ENCODE assay signal across 13 cellular contexts in the genomic region with DNA sequence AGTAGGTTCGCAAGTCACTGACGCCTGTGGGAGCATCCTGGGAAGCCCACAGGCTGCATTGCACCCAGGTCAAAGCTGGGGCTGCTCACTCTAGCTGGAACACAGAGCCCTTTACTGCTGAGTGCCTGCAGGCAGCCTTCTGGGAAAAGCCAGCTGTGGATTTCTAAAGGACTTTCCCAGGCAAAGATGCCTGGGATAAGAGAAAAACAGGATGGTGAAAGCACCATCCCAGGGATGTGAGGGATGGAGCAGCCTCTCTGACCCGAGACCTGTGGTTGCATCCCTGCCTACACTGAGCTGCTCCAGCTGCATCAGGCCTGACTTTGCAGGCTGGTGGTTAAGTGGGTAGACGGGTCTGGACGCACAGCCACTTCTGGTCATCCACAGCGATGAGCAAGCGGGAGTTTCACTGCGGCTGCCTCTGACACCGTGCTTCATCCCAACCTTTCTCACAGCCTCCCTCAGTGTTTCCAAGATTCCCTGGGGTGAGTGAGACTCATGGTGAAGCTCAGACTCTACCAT. TPM values are rescaled to one million over a fixed set of nuclear protein-coding genes. Genes with fewer than 3 reads are reported as not detected.
A peak's percentile ranks its signal among the peaks of the same experiment; 100 is the strongest.
DNase-seq lines count a peak whose midpoint lies in the region; ATAC-seq, FAIRE-seq and TF ChIP-seq lines count a peak whose summit lies in the region.
"Had no signal": no experiment of that assay in that cellular context is flagged by ENCODE, and none has a peak within 500 bp of the region (broad histone marks: within the 10 kb centered on the region; RNA-seq: fewer than 3 reads in every experiment).

No MANE protein-coding gene starts in this region.

- intact Hi-C loops in MCF 10A (cut with micrococcal nuclease) (loop anchor here (5.0 kb wide), 1 partner anchor 54 kb away; the partner anchor contains the start of gene AMOTL2), breast epithelium (cut with DNase I; ENCODE audit: low total_unique reads) (no loop called here)

- H3K27ac ChIP-seq in breast epithelium: no peak overlapping the region
- H3K27ac ChIP-seq in astrocyte (ENCODE audit: low read depth, low read length): peak overlapping the region; percentile 98
- H3K27ac ChIP-seq: tibial nerve had no signal

- H4K20me1 ChIP-seq in astrocyte (ENCODE audit: insufficient read depth, low read length): no peaks in the 10 kb centered on the region

- no peaks in the 10 kb centered on the region for H3K9me3 Mint-ChIP-seq in MCF 10A (ENCODE audit: unreplicated experiment)
- H3K9me3 Mint-ChIP-seq in astrocyte (ENCODE audit: unreplicated experiment): no peaks in the 10 kb centered on the region
- H3K9me3 Mint-ChIP-seq: activated naive CD8-positive, alpha-beta T cell treated with anti-CD3 and anti-CD28 coated beads for 36 hours had no signal

- POLR2A ChIA-PET in MCF 10A (lab: Yijun Ruan, JAX): interaction anchor here (0.6 to 1.9 kb wide), 4 partner anchors 11 to 52 kb away, joined by 3 to 7 read pairs (median 4); no protein-coding TSS in a partner anchor

- no peak for ATAC-seq in GM21528 (IDR thresholded peaks at IDR 0.05; ENCODE audit: low FRiP score, unreplicated experiment)

- TF ChIP-seq CTCF in MCF 10A (IDR thresholded peaks at IDR 0.05; ENCODE audit: unreplicated experiment): no peak
- no peak for TF ChIP-seq CTCF in breast epithelium (IDR thresholded peaks at IDR 0.05)
- no peak for TF ChIP-seq CTCF in astrocyte (IDR thresholded peaks at IDR 0.05; ENCODE audit: insufficient read depth, low read depth, low read length)

- no peaks in the 10 kb centered on the region for H3K36me3 Mint-ChIP-seq in MCF 10A (ENCODE audit: insufficient read depth, unreplicated experiment)
- no peaks in the 10 kb centered on the region for H3K36me3 Mint-ChIP-seq in astrocyte (ENCODE audit: low read depth, unreplicated experiment)
- H3K36me3 Mint-ChIP-seq: activated naive CD8-positive, alpha-beta T cell treated with anti-CD3 and anti-CD28 coated beads for 36 hours had no signal

- H3K9ac ChIP-seq in astrocyte (ENCODE audit: low read length): peak overlapping the region; percentile 87

- H3K9me3 ChIP-seq in breast epithelium (no peaks in the 10 kb centered on the region), astrocyte (ENCODE audit: insufficient read depth, low read depth, low read length) (no peaks in the 10 kb centered on the region)
- H3K9me3 ChIP-seq: tibial nerve had no signal

- H3K27me3 Mint-ChIP-seq in MCF 10A (ENCODE audit: insufficient read depth, unreplicated experiment) (no peaks in the 10 kb centered on the region), astrocyte (ENCODE audit: low read depth, unreplicated experiment) (peaks cover 5% of the 10 kb centered on the region)

- no peaks in the 10 kb centered on the region for H3K79me2 ChIP-seq in astrocyte (ENCODE audit: insufficient read depth, low read length)

- DNase-seq in MCF 10A (ENCODE audit: unreplicated experiment): peak; percentile 16
- no peak for DNase-seq in breast epithelium (ENCODE audit: low spot score in 2 of 2)
- peak; percentile 94 for DNase-seq in astrocyte (ENCODE audit: low read depth)
- peak; percentile 78 for DNase-seq in islet precursor cell
- no peak for DNase-seq in stimulated activated CD4-positive, alpha-beta T cell treated with anti-CD3 and anti-CD28 coated beads, Interleukin-4, amount 100 ng/mL, for 24 hours
- no peak for DNase-seq in germinal center (ENCODE audit: low spot score)
- DNase-seq in NCI-H1417 treated with DMSO at 0.1 percent for 48 hours (lab: John Stamatoyannopoulos, UW): no peak
- DNase-seq: activated naive CD8-positive, alpha-beta T cell treated with anti-CD3 and anti-CD28 coated beads for 36 hours; OCI-M1; T-helper 9 cell had no signal

- TF ChIP-seq POLR2A in breast epithelium (IDR thresholded peaks at IDR 0.05): no peak

- H3K4me1 ChIP-seq in breast epithelium (no peaks in the 10 kb centered on the region), astrocyte (ENCODE audit: insufficient read depth, low read length) (peaks cover 36% of the 10 kb centered on the region)

- H2AFZ ChIP-seq in astrocyte (ENCODE audit: low read depth, low read length): no peak overlapping the region

- FAIRE-seq in astrocyte (lab: Jason Lieb, UNC): peak; percentile 34
- FAIRE-seq: G401.6 had no signal

- CTCF ChIA-PET in MCF 10A (lab: Yijun Ruan, JAX): interaction anchor here (0.7 to 1.9 kb wide), 5 partner anchors 10 to 52 kb away, joined by 3 to 12 read pairs (median 3); no protein-coding TSS in a partner anchor

- no TSS peak for BruUV-seq in MCF 10A (replicated peaks; lab: Mats Ljungman, UMichigan)

- H3K27me3 ChIP-seq in breast epithelium (no peaks in the 10 kb centered on the region), astrocyte (ENCODE audit: insufficient read depth, low read length) (no peaks in the 10 kb centered on the region)
- H3K27me3 ChIP-seq: tibial nerve had no signal

- H3K4me1 Mint-ChIP-seq in MCF 10A (ENCODE audit: insufficient read depth, unreplicated experiment) (peaks cover 11% of the 10 kb centered on the region), astrocyte (ENCODE audit: low read depth, unreplicated experiment) (peaks cover 41% of the 10 kb centered on the region)
- H3K4me1 Mint-ChIP-seq: activated naive CD8-positive, alpha-beta T cell treated with anti-CD3 and anti-CD28 coated beads for 36 hours had no signal

- H3K27ac Mint-ChIP-seq in MCF 10A (ENCODE audit: low read depth, unreplicated experiment): peak overlapping the region; percentile 84
- H3K27ac Mint-ChIP-seq in astrocyte (ENCODE audit: unreplicated experiment): peak overlapping the region; percentile 99
- H3K27ac Mint-ChIP-seq: activated naive CD8-positive, alpha-beta T cell treated with anti-CD3 and anti-CD28 coated beads for 36 hours had no signal

- H3K4me3 Mint-ChIP-seq in MCF 10A (ENCODE audit: unreplicated experiment): no peak overlapping the region
- no peak overlapping the region for H3K4me3 Mint-ChIP-seq in astrocyte (ENCODE audit: unreplicated experiment)
- H3K4me3 Mint-ChIP-seq: activated naive CD8-positive, alpha-beta T cell treated with anti-CD3 and anti-CD28 coated beads for 36 hours had no signal

- H3K4me2 ChIP-seq in astrocyte (ENCODE audit: low read length): peak overlapping the region; percentile 72

- H3K4me3 ChIP-seq in breast epithelium (no peak overlapping the region), astrocyte (ENCODE audit: insufficient read depth, low read depth, low read length) (no peak overlapping the region)
- H3K4me3 ChIP-seq: tibial nerve had no signal

- H3K36me3 ChIP-seq in breast epithelium: no peaks in the 10 kb centered on the region
- no peaks in the 10 kb centered on the region for H3K36me3 ChIP-seq in astrocyte (ENCODE audit: insufficient read depth, low read length)
- H3K36me3 ChIP-seq: tibial nerve had no signal

RNA-seq across cellular contexts. Expression of gene AMOTL2, which starts 52.5 kb away (rescaled TPM):
- total RNA-seq in MCF 10A (2022) (92.6 and 137 TPM in 2 replicates), breast epithelium (100 to 1,000 TPM in 1 of 3 donors, 10 to 100 TPM in 2; 78.3 to 281 (median 83.2) TPM), astrocyte (150 and 197 TPM in 2 replicates)
- total RNA-seq: activated naive CD8-positive, alpha-beta T cell treated with anti-CD3 and anti-CD28 coated beads for 36 hours had no signal

RNA-seq across cellular contexts. Expression of gene ANAPC13, which starts 59.1 kb away (rescaled TPM):
- total RNA-seq in MCF 10A (2022): 61.5 and 78.4 TPM in 2 replicates
- total RNA-seq in breast epithelium: 10 to 100 TPM; 56.0 to 68.3 (median 66.1) TPM
- total RNA-seq in astrocyte: 52.5 and 61.0 TPM in 2 replicates

RNA-seq across cellular contexts. Expression of gene CEP63, which starts 59.1 kb away (rescaled TPM):
- 37.0 and 40.0 TPM in 2 replicates for total RNA-seq in MCF 10A (2022)
- total RNA-seq in breast epithelium: 10 to 100 TPM; 31.8 to 38.9 (median 33.1) TPM
- 20.2 and 21.3 TPM in 2 replicates for total RNA-seq in astrocyte

Comparison
In these comparisons a context has a peak if more than half of its experiments do, and no peak if none do; other contexts are left out.
1. DNase-seq: peak in MCF 10A (single experiment), astrocyte (single experiment) and islet precursor cell (single experiment); none in breast epithelium (0 of 2), stimulated activated CD4-positive, alpha-beta T cell treated with anti-CD3 and anti-CD28 coated beads, Interleukin-4, amount 100 ng/mL, for 24 hours (single experiment), germinal center (single experiment) and NCI-H1417 treated with DMSO at 0.1 percent for 48 hours (single experiment).